14 cellular contexts compared by ENCODE assay signal in genomic region chr13:27371932-27372331, GRCh38. TPM values are rescaled to one million over a fixed set of nuclear protein-coding genes. Genes with fewer than 3 reads are reported as not detected.
A peak's percentile ranks its signal among the peaks of the same experiment; 100 is the strongest.
DNase-seq lines count a peak whose midpoint lies in the region; TF ChIP-seq lines count a peak whose summit lies in the region.
"Had no signal": no experiment of that assay in that cellular context is flagged by ENCODE, and none has a peak within 500 bp of the region (broad histone marks: within the 10 kb centered on the region; RNA-seq: fewer than 3 reads in every experiment).

No MANE protein-coding gene starts in this region.

- H3K27ac Mint-ChIP-seq in progenitor cell of endocrine pancreas = peak overlapping the region; percentile 91
- H3K27ac Mint-ChIP-seq: IgD-negative memory B cell; T-helper 2 cell treated with Interferon-gamma antibody and Interleukin-4, amounts not matched to agents 5 μg/mL and 100 μg/mL, for 36 hours had no signal

- H3K9me2 ChIP-seq in Karpas-422 (replicated peaks; ENCODE audit: insufficient read depth, low read length) = no peaks in the 10 kb centered on the region

- no peak overlapping the region for H2AFZ ChIP-seq in Karpas-422 (ENCODE audit: low read length)
- H2AFZ ChIP-seq: GM23248 had no signal

- no peaks in the 10 kb centered on the region for H3K36me3 ChIP-seq in Karpas-422 (ENCODE audit: insufficient read depth, low read length)

- no peak overlapping the region for H3K4me3 ChIP-seq in Karpas-422 (ENCODE audit: low read length)
- H3K4me3 ChIP-seq: GM23248 had no signal

- peaks cover 10% of the 10 kb centered on the region for H3K9me3 Mint-ChIP-seq in progenitor cell of endocrine pancreas (ENCODE audit: low read depth)
- H3K9me3 Mint-ChIP-seq: T-helper 2 cell treated with Interferon-gamma antibody and Interleukin-4, amounts not matched to agents 5 μg/mL and 100 μg/mL, for 36 hours had no signal

- H4K20me1 ChIP-seq in Karpas-422 (ENCODE audit: insufficient read depth, low read depth, low read length) = no peaks in the 10 kb centered on the region

- H3K9me3 ChIP-seq in Karpas-422 (ENCODE audit: low read length) = no peaks in the 10 kb centered on the region

- no peaks in the 10 kb centered on the region for H3K79me2 ChIP-seq in Karpas-422 (ENCODE audit: low read length)

- no peak overlapping the region for H3K9ac ChIP-seq in Karpas-422 (ENCODE audit: low read length)
- H3K9ac ChIP-seq: GM23248 had no signal

- H3K4me3 Mint-ChIP-seq in progenitor cell of endocrine pancreas (ENCODE audit: low read depth) = no peak overlapping the region
- H3K4me3 Mint-ChIP-seq: IgD-negative memory B cell; T-helper 2 cell treated with Interferon-gamma antibody and Interleukin-4, amounts not matched to agents 5 μg/mL and 100 μg/mL, for 36 hours had no signal

- DNase-seq in NCI-H2107 treated with DMSO at 0.1 percent for 48 hours (lab: John Stamatoyannopoulos, UW; ENCODE audit: unreplicated experiment) = peak; percentile 23
- DNase-seq in NCI-H2107 (lab: John Stamatoyannopoulos, UW) = no peak
- peak; percentile 94 for DNase-seq in DMS53 treated with DMSO at 0.1 percent for 48 hours (lab: John Stamatoyannopoulos, UW; ENCODE audit: unreplicated experiment)
- peak; percentile 98 for DNase-seq in NCI-H748 (lab: John Stamatoyannopoulos, UW; ENCODE audit: unreplicated experiment)
- no peak for DNase-seq in progenitor cell of endocrine pancreas (ENCODE audit: low spot score, unreplicated experiment)
- DNase-seq in Karpas-422 = no peak
- no peak for DNase-seq in stimulated activated naive CD4-positive, alpha-beta T cell treated with Interleukin-2 at 50 U/mL for 16 hours (lab: John Stamatoyannopoulos, UW)
- DNase-seq: C1 segment of cervical spinal cord, DMS 273 treated with DMSO at 0.1 percent for 48 hours, GM23248, NCI-H1694 had no signal

- peaks cover 7% of the 10 kb centered on the region for H3K4me1 ChIP-seq in Karpas-422 (ENCODE audit: low read length)

- H3K27me3 ChIP-seq in Karpas-422 (ENCODE audit: low read length) = no peaks in the 10 kb centered on the region

- peaks cover 10% of the 10 kb centered on the region for H3K36me3 Mint-ChIP-seq in progenitor cell of endocrine pancreas (ENCODE audit: insufficient read depth)

- no peak overlapping the region for H3K4me2 ChIP-seq in Karpas-422 (ENCODE audit: low read depth, low read length, poor library complexity, severe bottlenecking)

- no peak overlapping the region for H3K27ac ChIP-seq in Karpas-422 (ENCODE audit: low read length)
- H3K27ac ChIP-seq: GM23248, HL-60 had no signal

- H3K27me3 Mint-ChIP-seq in progenitor cell of endocrine pancreas = peaks cover 7% of the 10 kb centered on the region

- H3K4me1 Mint-ChIP-seq in progenitor cell of endocrine pancreas (ENCODE audit: low read depth) = peaks cover 59% of the 10 kb centered on the region

- no peak for TF ChIP-seq CTCF in progenitor cell of endocrine pancreas (IDR thresholded peaks at IDR 0.05; ENCODE audit: unreplicated experiment)

RNA-seq across cellular contexts. Expression of gene GTF3A, which starts 52.5 kb away (rescaled TPM):
- 75.9 and 81.2 TPM in 2 replicates for total RNA-seq in progenitor cell of endocrine pancreas
- total RNA-seq in Karpas-422 (2014; rRNA removed; shearing (Covaris generic); ENCODE audit: low replicate concordance) = 357 and 373 TPM in 2 replicates

Comparison
In these comparisons a context has a peak if more than half of its experiments do, and no peak if none do; other contexts are left out.
1. DNase-seq: peak in NCI-H2107 treated with DMSO at 0.1 percent for 48 hours (single experiment), DMS53 treated with DMSO at 0.1 percent for 48 hours (single experiment) and NCI-H748 (single experiment); none in NCI-H2107 (single experiment), progenitor cell of endocrine pancreas (single experiment), Karpas-422 (single experiment) and stimulated activated naive CD4-positive, alpha-beta T cell treated with Interleukin-2 at 50 U/mL for 16 hours (single experiment).